ENCODE assay signal across 12 cellular contexts in genomic region chr14:22597265-22597664, GRCh38. TPM values are rescaled to one million over a fixed set of nuclear protein-coding genes. Genes with fewer than 3 reads are reported as not detected.
DNase-seq lines count a peak whose midpoint lies in the region; ATAC-seq and TF ChIP-seq lines count a peak whose summit lies in the region.
"Had no signal": no experiment of that assay in that cellular context is flagged by ENCODE, and none has a peak within 500 bp of the region (broad histone marks: within the 10 kb centered on the region; RNA-seq: fewer than 3 reads in every experiment).

No MANE protein-coding gene starts in this region.

- no peak overlapping the region for H3K9ac ChIP-seq in HUES64 (ENCODE audit: low read depth, low read length)

- H3K4me1 ChIP-seq in CD4-positive, CD25-positive, alpha-beta regulatory T cell (ENCODE audit: control insufficient read depth, insufficient read depth, low read length, poor library complexity, severe bottlenecking), result peaks cover 16% of the 10 kb centered on the region
- H3K4me1 ChIP-seq in HUES64 (ENCODE audit: insufficient read depth, low read length), result peaks cover 6% of the 10 kb centered on the region; the same call in 1 of the 2 replicates
- peaks cover 20% of the 10 kb centered on the region for H3K4me1 ChIP-seq in mucosa of descending colon (ENCODE audit: low read depth)

- H3K36me3 Mint-ChIP-seq in CD4-positive, CD25-positive, alpha-beta regulatory T cell, result peaks cover 12% of the 10 kb centered on the region
- peaks cover 2% of the 10 kb centered on the region for H3K36me3 Mint-ChIP-seq in central memory CD8-positive, alpha-beta T cell (ENCODE audit: insufficient read depth)
- peaks cover 5% of the 10 kb centered on the region for H3K36me3 Mint-ChIP-seq in natural killer cell treated with Interleukin-12 subunit alpha and Interleukin-12 subunit beta and Interleukin-15 and Interleukin-18, amount 100 ng/mL, for 72 hours

- no peak for DNase-seq in CD4-positive, CD25-positive, alpha-beta regulatory T cell
- DNase-seq in central memory CD8-positive, alpha-beta T cell (ENCODE audit: low spot score in 2 of 2), result no peak
- DNase-seq in natural killer cell treated with Interleukin-12 subunit alpha and Interleukin-12 subunit beta and Interleukin-15 and Interleukin-18, amount 100 ng/mL, for 72 hours (ENCODE audit: low spot score), result no peak
- DNase-seq in mucosa of descending colon (no peak), CD1c-positive myeloid dendritic cell (ENCODE audit: extremely low spot score) (no peak), DMS53 treated with DMSO at 0.1 percent for 48 hours (lab: John Stamatoyannopoulos, UW; ENCODE audit: unreplicated experiment) (no peak)
- DNase-seq: NCI-H345 had no signal

- peaks cover 8 to 40% (median 28%) of the 10 kb centered on the region in 4 donors for H3K4me1 Mint-ChIP-seq in CD4-positive, CD25-positive, alpha-beta regulatory T cell
- peaks cover 36% of the 10 kb centered on the region for H3K4me1 Mint-ChIP-seq in central memory CD8-positive, alpha-beta T cell
- peaks cover 33 to 35% of the 10 kb centered on the region in 2 donors for H3K4me1 Mint-ChIP-seq in natural killer cell treated with Interleukin-12 subunit alpha and Interleukin-12 subunit beta and Interleukin-15 and Interleukin-18, amount 100 ng/mL, for 72 hours (ENCODE audit: low read depth in 2 of 2)

- WGBS in HUES64, result 80% methylated on average over 6 of the region's 6 CpGs

- peaks cover 14% of the 10 kb centered on the region for H3K27me3 ChIP-seq in CD4-positive, CD25-positive, alpha-beta regulatory T cell (ENCODE audit: control insufficient read depth, insufficient read depth, low read length)
- H3K27me3 ChIP-seq in HUES64 (ENCODE audit: insufficient read depth, low read length), result no peaks in the 10 kb centered on the region
- H3K27me3 ChIP-seq: adrenal gland, vagina had no signal

- no peak for TF ChIP-seq CTCF in mucosa of descending colon (IDR thresholded peaks at IDR 0.05)

- H3K27ac Mint-ChIP-seq in CD4-positive, CD25-positive, alpha-beta regulatory T cell, result peak overlapping the region in 1 of 3 donors; percentile 93
- peak overlapping the region; percentile 94 for H3K27ac Mint-ChIP-seq in central memory CD8-positive, alpha-beta T cell (ENCODE audit: low read depth)
- H3K27ac Mint-ChIP-seq in natural killer cell treated with Interleukin-12 subunit alpha and Interleukin-12 subunit beta and Interleukin-15 and Interleukin-18, amount 100 ng/mL, for 72 hours, result peak overlapping the region in 1 of 2 donors; percentile 90

- no peak overlapping the region for H3K27ac ChIP-seq in CD4-positive, CD25-positive, alpha-beta regulatory T cell (ENCODE audit: insufficient read depth, low read length, poor library complexity, severe bottlenecking)
- no peak overlapping the region for H3K27ac ChIP-seq in HUES64 (ENCODE audit: low read depth, low read length)

- peak overlapping the region; percentile 92 for H3K4me3 ChIP-seq in CD4-positive, CD25-positive, alpha-beta regulatory T cell (ENCODE audit: low read depth, low read length)
- H3K4me3 ChIP-seq in HUES64 (ENCODE audit: low read length), result peak overlapping the region; percentile 94
- H3K4me3 ChIP-seq in mucosa of descending colon, result no peak overlapping the region

- ATAC-seq in CD4-positive, CD25-positive, alpha-beta regulatory T cell (ENCODE audit: low read depth in 2 of 2), result no peak
- ATAC-seq in central memory CD8-positive, alpha-beta T cell (replicated peaks; ENCODE audit: extremely low read depth, poor library complexity, severe bottlenecking), result no peak
- no peak for ATAC-seq in natural killer cell treated with Interleukin-12 subunit alpha and Interleukin-12 subunit beta and Interleukin-15 and Interleukin-18, amount 100 ng/mL, for 72 hours
- ATAC-seq in mucosa of descending colon, result no peak
- ATAC-seq in HG03571 (IDR thresholded peaks at IDR 0.05; ENCODE audit: unreplicated experiment), result no peak

- H3K4me3 Mint-ChIP-seq in CD4-positive, CD25-positive, alpha-beta regulatory T cell, result peak overlapping the region; percentile 91 to 99 (median 94)
- peak overlapping the region; percentile 98 for H3K4me3 Mint-ChIP-seq in central memory CD8-positive, alpha-beta T cell
- H3K4me3 Mint-ChIP-seq in natural killer cell treated with Interleukin-12 subunit alpha and Interleukin-12 subunit beta and Interleukin-15 and Interleukin-18, amount 100 ng/mL, for 72 hours, result peak overlapping the region; percentile 98

- intact Hi-C loops in mucosa of descending colon (cut with DNase I, micrococcal nuclease), result no loop called here

- H3K9me3 Mint-ChIP-seq in CD4-positive, CD25-positive, alpha-beta regulatory T cell, result peaks cover 0 to 3% (median 0%) of the 10 kb centered on the region in 7 donors
- no peaks in the 10 kb centered on the region for H3K9me3 Mint-ChIP-seq in central memory CD8-positive, alpha-beta T cell
- H3K9me3 Mint-ChIP-seq in natural killer cell treated with Interleukin-12 subunit alpha and Interleukin-12 subunit beta and Interleukin-15 and Interleukin-18, amount 100 ng/mL, for 72 hours, result no peaks in the 10 kb centered on the region

- no peaks in the 10 kb centered on the region for H3K9me3 ChIP-seq in CD4-positive, CD25-positive, alpha-beta regulatory T cell (ENCODE audit: control insufficient read depth in 2 of 2, low read length in 2 of 2)
- H3K9me3 ChIP-seq in HUES64 (ENCODE audit: insufficient read depth, low read depth, low read length) (no peaks in the 10 kb centered on the region), mucosa of descending colon (no peaks in the 10 kb centered on the region)
- H3K9me3 ChIP-seq: adrenal gland, vagina had no signal

- peaks cover 7% of the 10 kb centered on the region for H3K36me3 ChIP-seq in CD4-positive, CD25-positive, alpha-beta regulatory T cell (ENCODE audit: control insufficient read depth, insufficient read depth, low read length)
- H3K36me3 ChIP-seq in HUES64 (ENCODE audit: insufficient read depth, low read length) (peaks cover 7% of the 10 kb centered on the region; the same call in 1 of the 2 replicates), mucosa of descending colon (ENCODE audit: low read depth) (no peaks in the 10 kb centered on the region)

- H3K27me3 Mint-ChIP-seq in CD4-positive, CD25-positive, alpha-beta regulatory T cell, result peaks cover 30% of the 10 kb centered on the region
- peaks cover 9% of the 10 kb centered on the region for H3K27me3 Mint-ChIP-seq in central memory CD8-positive, alpha-beta T cell
- peaks cover 17 to 20% of the 10 kb centered on the region in 2 donors for H3K27me3 Mint-ChIP-seq in natural killer cell treated with Interleukin-12 subunit alpha and Interleukin-12 subunit beta and Interleukin-15 and Interleukin-18, amount 100 ng/mL, for 72 hours

RNA-seq across cellular contexts. Expression of gene ABHD4, which starts 0.8 kb away (rescaled TPM):
- 10.1 TPM for total RNA-seq in CD4-positive, CD25-positive, alpha-beta regulatory T cell
- polyA plus RNA-seq in CD4-positive, CD25-positive, alpha-beta regulatory T cell, result 10 to 100 TPM; 10.2 to 13.4 (median 11.1) TPM
- polyA plus RNA-seq in HUES64 (2013, experiment 1 of 2), result 12.9 TPM
- polyA plus RNA-seq in HUES64 (2013, experiment 2 of 2), result 12.2 TPM
- 10 to 100 TPM in 1 of 2 donors, 1 to 10 TPM in 1; 8.4 to 36.8 TPM for total RNA-seq in natural killer cell treated with Interleukin-12 subunit alpha and Interleukin-12 subunit beta and Interleukin-15 and Interleukin-18, amount 100 ng/mL, for 72 hours
- total RNA-seq in mucosa of descending colon, result 10 to 100 TPM; 19.3 to 28.4 (median 26.3) TPM

RNA-seq across cellular contexts. Expression of gene DAD1, which starts 8.2 kb away (rescaled TPM):
- total RNA-seq in CD4-positive, CD25-positive, alpha-beta regulatory T cell, result 81.8 TPM
- polyA plus RNA-seq in CD4-positive, CD25-positive, alpha-beta regulatory T cell, result 100 to 1,000 TPM; 630 to 720 (median 697) TPM
- 144 TPM for polyA plus RNA-seq in HUES64 (2013, experiment 1 of 2)
- polyA plus RNA-seq in HUES64 (2013, experiment 2 of 2), result 172 TPM
- total RNA-seq in natural killer cell treated with Interleukin-12 subunit alpha and Interleukin-12 subunit beta and Interleukin-15 and Interleukin-18, amount 100 ng/mL, for 72 hours, result 100 to 1,000 TPM; 147 to 221 TPM
- 100 to 1,000 TPM; 124 to 148 (median 140) TPM for total RNA-seq in mucosa of descending colon

RNA-seq across cellular contexts. Expression of gene OR6J1, which starts 46.9 kb away (rescaled TPM):
- not detected for total RNA-seq in CD4-positive, CD25-positive, alpha-beta regulatory T cell
- polyA plus RNA-seq in CD4-positive, CD25-positive, alpha-beta regulatory T cell, result not detected
- polyA plus RNA-seq in HUES64 (2013, experiment 1 of 2), result not detected
- not detected for polyA plus RNA-seq in HUES64 (2013, experiment 2 of 2)
- total RNA-seq in natural killer cell treated with Interleukin-12 subunit alpha and Interleukin-12 subunit beta and Interleukin-15 and Interleukin-18, amount 100 ng/mL, for 72 hours, result not detected
- not detected for total RNA-seq in mucosa of descending colon
- total RNA-seq: adrenal gland; T-helper 2 cell treated with Interferon-gamma antibody and Interleukin-4, amounts not matched to agents 100 ng/mL and 5 ng/mL, for 36 hours; vagina had no signal
- polyA plus RNA-seq: adrenal gland had no signal
